ENCODE assay signal across 11 cellular contexts in genomic region chr1:228163776-228164534, GRCh38. TPM values are rescaled to one million over a fixed set of nuclear protein-coding genes. Genes with fewer than 3 reads are reported as not detected.
DNase-seq lines count a peak whose midpoint lies in the region; TF ChIP-seq lines count a peak whose summit lies in the region.
"Had no signal": no experiment of that assay in that cellular context is flagged by ENCODE, and none has a peak within 500 bp of the region (broad histone marks: within the 10 kb centered on the region; RNA-seq: fewer than 3 reads in every experiment).

No MANE protein-coding gene starts in this region.

- H3K9me3 ChIP-seq in BLaER1 (no peaks in the 10 kb centered on the region), PC-9 (ENCODE audit: insufficient read depth, low read depth) (no peaks in the 10 kb centered on the region)
- H3K9me3 ChIP-seq: SJSA1 had no signal

- H3K27me3 ChIP-seq in BLaER1 (no peaks in the 10 kb centered on the region), PC-9 (ENCODE audit: insufficient read depth, low read depth) (no peaks in the 10 kb centered on the region)
- H3K27me3 ChIP-seq: SJSA1 had no signal

- DNase-seq in PC-9 (no peak), epithelial cell of prostate (ENCODE audit: low read depth, low spot score) (no peak), neural crest cell (ENCODE audit: low read depth, low spot score) (no peak), occipital lobe (lab: John Stamatoyannopoulos, UW) (no peak), SW480 (ENCODE audit: low spot score) (no peak), GDM1 (lab: John Stamatoyannopoulos, UW) (no peak)
- DNase-seq in stimulated activated naive CD4-positive, alpha-beta T cell treated with Interleukin-2 at 50 U/mL for 16 hours (lab: John Stamatoyannopoulos, UW) = no peak
- DNase-seq: C1 segment of cervical spinal cord, NCI-H1436 had no signal

- H3K4me3 ChIP-seq in BLaER1 = no peak overlapping the region
- no peak overlapping the region for H3K4me3 ChIP-seq in PC-9
- H3K4me3 ChIP-seq: SJSA1 had no signal

- H3K9me3 Mint-ChIP-seq in neural crest cell = no peaks in the 10 kb centered on the region

- H3K79me2 ChIP-seq in PC-9 (ENCODE audit: low read depth) = 0 out of 2 replicates have a peak, but pooled peaks cover 19% of the 10 kb centered on the region

- H3K4me1 ChIP-seq in BLaER1 (peaks cover 51% of the 10 kb centered on the region), PC-9 (replicated peaks; ENCODE audit: insufficient read depth) (peaks cover 13% of the 10 kb centered on the region)

- TF ChIP-seq CTCF in PC-9 (conservative IDR thresholded peaks at IDR 0.05) (no peak), neural crest cell (conservative IDR thresholded peaks at IDR 0.05) (no peak)

- no peaks in the 10 kb centered on the region for H4K20me1 ChIP-seq in BLaER1
- H4K20me1 ChIP-seq in PC-9 (ENCODE audit: insufficient read depth) = no peaks in the 10 kb centered on the region

- H3K4me1 Mint-ChIP-seq in neural crest cell = peaks cover 24% of the 10 kb centered on the region

- H3F3A ChIP-seq in PC-9 (ENCODE audit: insufficient read depth, low read depth) = peaks cover 7% of the 10 kb centered on the region; the same call in 1 of the 2 replicates

- POLR2A ChIA-PET in PC-9 (lab: Charles Lee; ENCODE audit: unreplicated experiment) = interaction anchor here (0.6 kb wide), 1 partner anchor 264 kb away, joined by 4 read pairs; no protein-coding TSS in a partner anchor

- peak overlapping the region; percentile 78; the same call in 1 of the 2 replicates for H3K27ac ChIP-seq in BLaER1
- no peak overlapping the region for H3K27ac ChIP-seq in PC-9
- H3K27ac ChIP-seq in epithelial cell of prostate = peak overlapping the region; percentile 98
- H3K27ac ChIP-seq: SJSA1 had no signal

- peaks cover 3% of the 10 kb centered on the region for H3K27me3 Mint-ChIP-seq in neural crest cell (ENCODE audit: low read depth)

- H3K9me2 ChIP-seq in PC-9 (ENCODE audit: insufficient read depth) = no peaks in the 10 kb centered on the region

- no peaks in the 10 kb centered on the region; the same call in 1 of the 2 replicates for H3K36me3 ChIP-seq in BLaER1
- no peaks in the 10 kb centered on the region for H3K36me3 ChIP-seq in PC-9 (ENCODE audit: low read depth)

- H3K4me3 Mint-ChIP-seq in neural crest cell = peak overlapping the region; percentile 94

- no peaks in the 10 kb centered on the region for H3K36me3 Mint-ChIP-seq in neural crest cell (ENCODE audit: low read depth)

- intact Hi-C loops in PC-9 (cut with micrococcal nuclease; ENCODE audit: unreplicated experiment) = loop anchor here (2.0 kb wide), 1 partner anchor 15 kb away; the partner anchor contains the start of gene GJC2

- no peak overlapping the region for H3K9ac ChIP-seq in BLaER1

- no TSS peak for BruUV-seq in PC-9 (replicated peaks; lab: Mats Ljungman, UMichigan)

- no peak overlapping the region for H2AFZ ChIP-seq in PC-9

- peak overlapping the region; percentile 35 for H3K27ac Mint-ChIP-seq in neural crest cell (ENCODE audit: unreplicated experiment)

- H3K4me2 ChIP-seq in BLaER1 = peak overlapping the region; percentile 90
- peak overlapping the region; percentile 88; the same call in 1 of the 2 replicates for H3K4me2 ChIP-seq in PC-9

- CTCF ChIA-PET in PC-9 (lab: Charles Lee) = interaction anchor here (0.6 to 0.7 kb wide), 2 partner anchors 99 to 1424 kb away, joined by 3 to 6 read pairs; no protein-coding TSS in a partner anchor

RNA-seq across cellular contexts. Expression of gene IBA57, which starts 1.6 kb away (rescaled TPM):
- total RNA-seq in PC-9 (2021) (7.8 and 13.8 TPM in 2 replicates), neural crest cell (8.3 and 10.4 TPM in 2 replicates), occipital lobe (4.2 TPM)

RNA-seq across cellular contexts. Expression of gene GJC2, which starts 14.2 kb away (rescaled TPM):
- total RNA-seq in PC-9 (2021) (2.1 and 3.4 TPM in 2 replicates), neural crest cell (0.65 and 0.68 TPM in 2 replicates), occipital lobe (1.1 TPM)

RNA-seq across cellular contexts. Expression of gene GUK1, which starts 23.9 kb away (rescaled TPM):
- total RNA-seq in PC-9 (2021) (239 and 278 TPM in 2 replicates), neural crest cell (114 and 115 TPM in 2 replicates), occipital lobe (91.6 TPM)

RNA-seq across cellular contexts. Expression of gene OBSCN, which starts 43.9 kb away (rescaled TPM):
- 62.9 and 91.7 TPM in 2 replicates for total RNA-seq in PC-9 (2021)
- 40.1 and 46.5 TPM in 2 replicates for total RNA-seq in neural crest cell
- total RNA-seq in occipital lobe = 42.4 TPM

RNA-seq across cellular contexts. Expression of gene MRPL55, which starts 54.9 kb away (rescaled TPM):
- total RNA-seq in PC-9 (2021) (81.0 and 84.4 TPM in 2 replicates), neural crest cell (61.9 and 67.3 TPM in 2 replicates), occipital lobe (24.8 TPM)
